Comparison of ENCODE assay signal across 27 cellular contexts in genomic region chr6:162416845-162417537, GRCh38.
DNase-seq lines count a peak whose midpoint lies in the region; TF ChIP-seq lines count a peak whose summit lies in the region.
"Had no signal": no experiment of that assay in that cellular context is flagged by ENCODE, and none has a peak within 500 bp of the region (broad histone marks: within the 10 kb centered on the region; RNA-seq: fewer than 3 reads in every experiment).

No MANE protein-coding gene starts in this region.

- peaks cover 5% of the 10 kb centered on the region for H3K36me3 Mint-ChIP-seq in glutamatergic neuron (ENCODE audit: unreplicated experiment)
- H3K36me3 Mint-ChIP-seq: activated CD4-positive, alpha-beta memory T cell treated with anti-CD3 and anti-CD28 coated beads for 36 hours; activated naive CD4-positive, alpha-beta T cell treated with anti-CD3 and anti-CD28 coated beads, Interleukin-2, amount 10 ng/mL, durations not matched to agents 7 days and 5 days had no signal

- no peaks in the 10 kb centered on the region for H3K4me1 Mint-ChIP-seq in glutamatergic neuron (ENCODE audit: low read depth, unreplicated experiment)
- H3K4me1 Mint-ChIP-seq: activated naive CD4-positive, alpha-beta T cell treated with anti-CD3 and anti-CD28 coated beads, Interleukin-2, amount 10 ng/mL, durations not matched to agents 7 days and 5 days; immature natural killer cell; T-helper 17 cell had no signal

- in situ Hi-C loops in SK-MEL-5 (cut with HindIII; ENCODE audit: low pct_unique_long_range_greater_than_20kb, low sequenced_read_pairs): no loop called here

- H3K27ac ChIP-seq in 22Rv1: no peak overlapping the region
- H3K27ac ChIP-seq: BLaER1, foreskin keratinocyte, ovary, tibial nerve had no signal

- TF ChIP-seq CTCF in 22Rv1 (IDR thresholded peaks at IDR 0.05) (peak; percentile 75), glutamatergic neuron (IDR thresholded peaks at IDR 0.05; ENCODE audit: partially characterized antibody, unreplicated experiment) (no peak)

- no peaks in the 10 kb centered on the region for H3K27me3 Mint-ChIP-seq in glutamatergic neuron (ENCODE audit: unreplicated experiment)
- H3K27me3 Mint-ChIP-seq: activated CD4-positive, alpha-beta memory T cell treated with anti-CD3 and anti-CD28 coated beads for 36 hours; activated naive CD4-positive, alpha-beta T cell treated with anti-CD3 and anti-CD28 coated beads, Interleukin-2, amount 10 ng/mL, durations not matched to agents 7 days and 5 days; naive thymus-derived CD8-positive, alpha-beta T cell; T-helper 17 cell had no signal

- DNase-seq in ELR (ENCODE audit: low read depth) (peak; percentile 31), SK-MEL-5 (ENCODE audit: low read depth, low spot score) (peak; percentile 32), glutamatergic neuron (peak; percentile 20), DMS79 treated with DMSO at 0.1 percent for 48 hours (lab: John Stamatoyannopoulos, UW) (no peak), SKM-1 treated with dmso at 0.1 percent for 144 hours (lab: John Stamatoyannopoulos, UW; ENCODE audit: unreplicated experiment) (no peak), SW480 (ENCODE audit: low spot score) (no peak)
- no peak for DNase-seq in activated CD4-positive, alpha-beta T cell treated with anti-CD3 and anti-CD28 coated beads for 1 hour
- DNase-seq: activated CD4-positive, alpha-beta memory T cell treated with anti-CD3 and anti-CD28 coated beads for 36 hours; activated CD8-positive, alpha-beta memory T cell treated with anti-CD3 and anti-CD28 coated beads, Interleukin-2, amount 50 U/mL, for 48 hours; activated naive CD4-positive, alpha-beta T cell treated with anti-CD3 and anti-CD28 coated beads, Interleukin-2, amount 10 ng/mL, durations not matched to agents 7 days and 5 days; erythroblast; foreskin keratinocyte; hippocampal formation; immature natural killer cell; KG1; midbrain; naive thymus-derived CD8-positive, alpha-beta T cell; NCI-H1417 treated with DMSO at 0.1 percent for 48 hours; NCI-H2081 treated with DMSO at 0.1 percent for 48 hours; ovary; retina; spleen; T-helper 17 cell had no signal

- H3K9me3 Mint-ChIP-seq in glutamatergic neuron (ENCODE audit: unreplicated experiment): peaks cover 2% of the 10 kb centered on the region
- H3K9me3 Mint-ChIP-seq: activated CD4-positive, alpha-beta memory T cell treated with anti-CD3 and anti-CD28 coated beads for 36 hours; activated naive CD4-positive, alpha-beta T cell treated with anti-CD3 and anti-CD28 coated beads, Interleukin-2, amount 10 ng/mL, durations not matched to agents 7 days and 5 days had no signal

- H3K27ac Mint-ChIP-seq in glutamatergic neuron (ENCODE audit: unreplicated experiment): no peak overlapping the region
- H3K27ac Mint-ChIP-seq: activated CD4-positive, alpha-beta memory T cell treated with anti-CD3 and anti-CD28 coated beads for 36 hours; activated naive CD4-positive, alpha-beta T cell treated with anti-CD3 and anti-CD28 coated beads, Interleukin-2, amount 10 ng/mL, durations not matched to agents 7 days and 5 days; immature natural killer cell; naive thymus-derived CD8-positive, alpha-beta T cell; T-helper 17 cell had no signal

- no peak overlapping the region for H3K4me3 Mint-ChIP-seq in glutamatergic neuron (ENCODE audit: unreplicated experiment)
- H3K4me3 Mint-ChIP-seq: activated CD4-positive, alpha-beta memory T cell treated with anti-CD3 and anti-CD28 coated beads for 36 hours; activated naive CD4-positive, alpha-beta T cell treated with anti-CD3 and anti-CD28 coated beads, Interleukin-2, amount 10 ng/mL, durations not matched to agents 7 days and 5 days; brain; immature natural killer cell; naive thymus-derived CD8-positive, alpha-beta T cell; T-helper 17 cell had no signal

Comparison
In these comparisons a context has a peak if more than half of its experiments do, and no peak if none do; other contexts are left out.
1. DNase-seq: peak in ELR (single experiment), SK-MEL-5 (single experiment) and glutamatergic neuron (single experiment); none in DMS79 treated with DMSO at 0.1 percent for 48 hours (single experiment), SKM-1 treated with dmso at 0.1 percent for 144 hours (single experiment), SW480 (single experiment) and activated CD4-positive, alpha-beta T cell treated with anti-CD3 and anti-CD28 coated beads for 1 hour (single experiment).